Comparison of ENCODE assay signal across 34 cellular contexts in genomic region chr3:3782469-3782868, GRCh38. TPM values are rescaled to one million over a fixed set of nuclear protein-coding genes. Genes with fewer than 3 reads are reported as not detected.
DNase-seq lines count a peak whose midpoint lies in the region; ATAC-seq, FAIRE-seq and TF ChIP-seq lines count a peak whose summit lies in the region.
"Had no signal": no experiment of that assay in that cellular context is flagged by ENCODE, and none has a peak within 500 bp of the region (broad histone marks: within the 10 kb centered on the region; RNA-seq: fewer than 3 reads in every experiment).

No MANE protein-coding gene starts in this region.

- H3K79me2 ChIP-seq in HepG2 (ENCODE audit: insufficient read depth, low read length), result no peaks in the 10 kb centered on the region

- in situ Hi-C loops in HepG2 (cut with HindIII; ENCODE audit: extremely low pct_ligation_motif_present, low pct_unique_long_range_greater_than_20kb), result no loop called here

- TF ChIP-seq RAD21 in liver (IDR thresholded peaks at IDR 0.05) (no peak), HepG2 (CRISPR knock-in tag; IDR thresholded peaks at IDR 0.05) (no peak)

- TF ChIP-seq EP300 in HepG2 (IDR thresholded peaks at IDR 0.05; ENCODE audit: low read depth in 2 of 2, low read length in 2 of 2) (no peak), HepG2 (CRISPR knock-in tag; IDR thresholded peaks at IDR 0.05; ENCODE audit: borderline replicate concordance) (no peak)

- no peak overlapping the region for H3K27ac ChIP-seq in liver (ENCODE audit: low read depth in 1 of 2, low read length in 2 of 2)
- H3K27ac ChIP-seq in HepG2 (ENCODE audit: extremely low read length, insufficient read depth, low read length), result no peak overlapping the region
- H3K27ac ChIP-seq: 22Rv1; A549; BLaER1; BLaER1 treated with 17β-estradiol and CSF1 and Interleukin-3, amounts not matched to agents 10 nM and 100 nM; C4-2B had no signal

- no TSS peak for BruUV-seq in HepG2 (replicated peaks; lab: Mats Ljungman, UMichigan)

- H3K36me3 ChIP-seq in liver (ENCODE audit: control insufficient read depth in 4 of 4, insufficient read depth in 3 of 4, low read depth in 1 of 4, low read length in 3 of 4) (no peaks in the 10 kb centered on the region), HepG2 (replicated peaks in 1 of 2; ENCODE audit: control insufficient read depth in 1 of 2, insufficient read depth in 2 of 2, low read length in 2 of 2) (no peaks in the 10 kb centered on the region)
- H3K36me3 ChIP-seq: BE2C; BLaER1; BLaER1 treated with 17β-estradiol and CSF1 and Interleukin-3, amounts not matched to agents 10 nM and 100 nM had no signal

- 59% methylated on average over 7 of the region's 7 CpGs for WGBS in liver
- 20% methylated on average over 7 of the region's 7 CpGs for WGBS in HepG2 (ENCODE audit: low lambda C conversion rate)

- no peak for FAIRE-seq in HepG2 (lab: Jason Lieb, UNC)
- FAIRE-seq: A204.1, A549, D721Med had no signal

- H3K4me3 ChIP-seq in liver (ENCODE audit: low read depth in 1 of 3, low read length in 3 of 3) (no peak overlapping the region), HepG2 (replicated peaks in 1 of 3; ENCODE audit: insufficient read depth in 1 of 3, low read depth in 2 of 3, low read length in 3 of 3) (no peak overlapping the region)
- H3K4me3 ChIP-seq: A549; BLaER1; BLaER1 treated with 17β-estradiol and CSF1 and Interleukin-3, amounts not matched to agents 10 nM and 100 nM had no signal

- no peak overlapping the region for H2AFZ ChIP-seq in HepG2 (ENCODE audit: low read length)

- TF ChIP-seq CTCF in liver (IDR thresholded peaks at IDR 0.05; ENCODE audit: low read depth, low read length, missing input control) (no peak), HepG2 (CRISPR knock-in tag; IDR thresholded peaks at IDR 0.05) (no peak)

- no peaks in the 10 kb centered on the region for H4K20me1 ChIP-seq in HepG2 (ENCODE audit: insufficient read depth, low read length)
- H4K20me1 ChIP-seq: BLaER1; BLaER1 treated with 17β-estradiol and CSF1 and Interleukin-3, amounts not matched to agents 10 nM and 100 nM had no signal

- no peaks in the 10 kb centered on the region for H3K27me3 ChIP-seq in liver (ENCODE audit: control insufficient read depth in 4 of 4, insufficient read depth in 4 of 4, low read length in 3 of 4)
- H3K27me3 ChIP-seq in HepG2 (ENCODE audit: control insufficient read depth in 1 of 2, insufficient read depth in 2 of 2, low read length in 2 of 2), result no peaks in the 10 kb centered on the region
- H3K27me3 ChIP-seq: BE2C; BLaER1; BLaER1 treated with 17β-estradiol and CSF1 and Interleukin-3, amounts not matched to agents 10 nM and 100 nM had no signal

- no peak for DNase-seq in HepG2 (ENCODE audit: low spot score)
- DNase-seq: 8988T; ACHN; AML-193; BE2C; C1 segment of cervical spinal cord; Caco-2; Calu3; CD4-positive, alpha-beta memory T cell; CD4-positive, alpha-beta T cell; CD4-positive, CD25-positive, alpha-beta regulatory T cell; CD8-positive, alpha-beta memory T cell; CD8-positive, alpha-beta T cell; COR-L47; DMS 273 treated with DMSO at 0.1 percent for 48 hours; DMS153; DMS53; DMS79; DMS79 treated with DMSO at 0.1 percent for 48 hours; DND-41; EL had no signal

- no peak overlapping the region for H3K4me2 ChIP-seq in HepG2 (ENCODE audit: low read depth, low read length)
- H3K4me2 ChIP-seq: A549; BLaER1; BLaER1 treated with 17β-estradiol and CSF1 and Interleukin-3, amounts not matched to agents 10 nM and 100 nM had no signal

- CTCF ChIA-PET in HepG2 (lab: Yijun Ruan, JAX; ENCODE audit: low intra/inter-chr PET ratio, low total read pairs), result no interaction called here

- TF ChIP-seq POLR2A in HepG2 (IDR thresholded peaks at IDR 0.05; ENCODE audit: insufficient read depth in 1 of 2, low read depth in 2 of 2, low read length in 2 of 2), result no peak

- H3K9me3 ChIP-seq in liver (ENCODE audit: control insufficient read depth in 4 of 4, low read length in 3 of 4) (no peaks in the 10 kb centered on the region), HepG2 (ENCODE audit: low read length) (no peaks in the 10 kb centered on the region)
- H3K9me3 ChIP-seq: A549; BE2C; BLaER1; BLaER1 treated with 17β-estradiol and CSF1 and Interleukin-3, amounts not matched to agents 10 nM and 100 nM; Caco-2 had no signal

- intact Hi-C loops in HepG2 (cut with micrococcal nuclease; ENCODE audit: unreplicated experiment), result no loop called here

- POLR2A ChIA-PET in HepG2 (lab: Yijun Ruan, JAX), result no interaction called here

- no peaks in the 10 kb centered on the region for H3K4me1 ChIP-seq in liver (ENCODE audit: control insufficient read depth in 4 of 4, insufficient read depth in 4 of 4, low read length in 3 of 4)
- H3K4me1 ChIP-seq in HepG2 (ENCODE audit: insufficient read depth, low read length), result no peaks in the 10 kb centered on the region
- H3K4me1 ChIP-seq: A549; BE2C; BLaER1; BLaER1 treated with 17β-estradiol and CSF1 and Interleukin-3, amounts not matched to agents 10 nM and 100 nM; Caco-2 had no signal

- no peak overlapping the region for H3K9ac ChIP-seq in liver (ENCODE audit: low read depth in 1 of 2, low read length in 2 of 2)
- no peak overlapping the region for H3K9ac ChIP-seq in HepG2 (ENCODE audit: insufficient read depth, low read depth, low read length)
- H3K9ac ChIP-seq: BLaER1; BLaER1 treated with 17β-estradiol and CSF1 and Interleukin-3, amounts not matched to agents 10 nM and 100 nM had no signal

- no peak for ATAC-seq in HepG2
- ATAC-seq: A549; CD8-positive, alpha-beta T cell had no signal

TF ChIP-seq in liver, 16 proteins besides CTCF, POLR2A, EP300 and RAD21 (continues in another document):
- TF ChIP-seq GABPA (IDR thresholded peaks at IDR 0.05 in 1 of 2, conservative IDR thresholded peaks at IDR 0.05 in 1 of 2) (no peak), JUND (IDR thresholded peaks at IDR 0.05) (no peak), HNF4A (conservative IDR thresholded peaks at IDR 0.05) (peak; percentile 70 to 84), RXRA (IDR thresholded peaks at IDR 0.05) (peak; percentile 10 to 19), EGR1 (IDR thresholded peaks at IDR 0.05; ENCODE audit: low read depth in 2 of 2) (no peak), NR2F2 (IDR thresholded peaks at IDR 0.05) (no peak), FOXA2 (IDR thresholded peaks at IDR 0.05) (no peak)

TF ChIP-seq in HepG2, 621 proteins besides CTCF, POLR2A, EP300 and RAD21:
- TF ChIP-seq SNRNP70 (IDR thresholded peaks at IDR 0.05; ENCODE audit: low read depth, low read length) (no peak), FUBP1 (CRISPR knock-in tag; IDR thresholded peaks at IDR 0.05; ENCODE audit: borderline replicate concordance) (no peak), NFATC3 (CRISPR knock-in tag; IDR thresholded peaks at IDR 0.05) (no peak)

RNA-seq across cellular contexts. Expression of gene LRRN1, which starts 16.8 kb away (rescaled TPM):
- total RNA-seq in liver (under 1 TPM; 0.33 to 0.59 TPM), HepG2 (2016; rRNA removed; fragmentation: Illumina TruSeq; extraction: Trizol) (not detected in 2 replicates)
- polyA plus RNA-seq in liver (under 1 TPM; 0.14 to 0.22 TPM), HepG2 (2011; rRNA removed) (0.01 TPM in 1 of 2 replicates, not detected in the other)
- total RNA-seq in HepG2 (2016; cell fraction: cytosol; rRNA removed; fragmentation: Illumina TruSeq; extraction: Trizol; ENCODE audit: low read depth), result not detected in 2 replicates
- not detected in 2 replicates for total RNA-seq in HepG2 (2016; cell fraction: insoluble cytoplasmic fraction; rRNA removed; fragmentation: Illumina TruSeq; extraction: Trizol)
- not detected in 2 replicates for total RNA-seq in HepG2 (2016; cell fraction: membrane; rRNA removed; fragmentation: Illumina TruSeq; extraction: Trizol)
- total RNA-seq in HepG2 (2016; cell fraction: nucleus; rRNA removed; fragmentation: Illumina TruSeq; extraction: Trizol), result not detected in 2 replicates
- polyA plus RNA-seq in HepG2 (2011; cell fraction: cytosol; rRNA removed), result not detected in 2 replicates
- 0.03 TPM in 1 of 2 replicates, not detected in the other for polyA plus RNA-seq in HepG2 (2011; cell fraction: nucleus; rRNA removed)
- 0.04 TPM in 1 of 2 replicates, not detected in the other for polyA plus RNA-seq in HepG2 (2012)
- polyA plus RNA-seq in HepG2 (2016; cell fraction: cytosol; fragmentation: Illumina TruSeq; extraction: Trizol; ENCODE audit: low read depth), result not detected in 2 replicates
- not detected in 2 replicates for polyA plus RNA-seq in HepG2 (2016; cell fraction: insoluble cytoplasmic fraction; fragmentation: Illumina TruSeq; extraction: Trizol; ENCODE audit: low read depth)
- not detected in 2 replicates for polyA plus RNA-seq in HepG2 (2016; cell fraction: membrane; fragmentation: Illumina TruSeq; extraction: Trizol; ENCODE audit: low read depth)
- polyA plus RNA-seq in HepG2 (2016; cell fraction: nucleus; fragmentation: Illumina TruSeq; extraction: Trizol; ENCODE audit: insufficient read depth, low read depth), result not detected in 2 replicates
- polyA minus RNA-seq in HepG2 (2011; rRNA and poly(A)+ RNA removed; ENCODE audit: low replicate concordance), result not detected in 2 replicates
- not detected in 2 replicates for polyA minus RNA-seq in HepG2 (2011; cell fraction: cytosol; rRNA and poly(A)+ RNA removed)
- not detected in 2 replicates for polyA minus RNA-seq in HepG2 (2011; cell fraction: nucleus; rRNA and poly(A)+ RNA removed)
- total RNA-seq: A673, Daoy had no signal
- polyA plus RNA-seq: A549, AG04450, BJ, CD14-positive monocyte had no signal
